Comparison of ENCODE assay signal across 12 cellular contexts in the genomic region with DNA sequence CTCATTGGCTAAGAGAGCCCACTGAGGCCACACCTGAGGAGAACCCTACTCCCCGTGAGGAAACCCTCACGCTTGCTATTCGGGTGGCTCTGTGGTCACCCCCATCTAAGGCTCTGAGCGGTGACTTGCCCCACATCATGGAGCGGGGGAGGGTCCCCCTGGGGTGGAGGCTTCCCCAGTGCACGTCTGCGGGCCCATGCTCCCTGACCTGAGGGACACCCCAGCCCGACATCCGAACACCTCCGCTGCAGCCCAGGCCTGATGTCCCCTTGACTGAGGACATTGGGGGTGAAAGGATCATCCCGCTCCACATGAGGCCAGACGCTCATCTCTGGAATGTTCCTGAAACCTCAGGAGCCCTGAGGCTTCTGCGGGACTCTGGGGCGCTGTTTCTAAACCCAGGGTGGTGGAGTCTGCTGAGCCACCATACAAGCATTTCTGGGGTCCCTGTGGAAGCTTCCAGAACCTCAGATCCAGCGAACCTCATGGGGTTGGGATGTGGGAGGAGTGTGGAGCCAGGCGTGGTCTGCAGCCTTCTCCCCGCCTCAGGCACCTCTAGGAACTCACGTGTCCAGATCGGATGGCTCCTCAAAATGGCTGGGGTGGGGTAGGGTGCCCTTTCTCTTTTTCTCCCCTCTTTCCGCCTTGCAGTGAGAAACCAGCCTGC. TPM values are rescaled to one million over a fixed set of nuclear protein-coding genes. Genes with fewer than 3 reads are reported as not detected.
DNase-seq lines count a peak whose midpoint lies in the region; ATAC-seq and TF ChIP-seq lines count a peak whose summit lies in the region.
"Had no signal": no experiment of that assay in that cellular context is flagged by ENCODE, and none has a peak within 500 bp of the region (broad histone marks: within the 10 kb centered on the region; RNA-seq: fewer than 3 reads in every experiment).

No MANE protein-coding gene starts in this region.

- H3K9me3 ChIP-seq in SJSA1 (replicated peaks) = no peaks in the 10 kb centered on the region
- no peaks in the 10 kb centered on the region for H3K9me3 ChIP-seq in smooth muscle cell (replicated peaks; ENCODE audit: low read depth)

- peaks cover 15% of the 10 kb centered on the region for H4K20me1 ChIP-seq in smooth muscle cell (ENCODE audit: low read depth)

- TF ChIP-seq CTCF in smooth muscle cell (IDR thresholded peaks at IDR 0.05; ENCODE audit: borderline replicate concordance, insufficient read depth, poor library complexity, severe bottlenecking) = no peak

- peaks cover 28% of the 10 kb centered on the region for H3K79me2 ChIP-seq in smooth muscle cell (ENCODE audit: low read depth)

- ATAC-seq in GM21529 (IDR thresholded peaks at IDR 0.05; ENCODE audit: unreplicated experiment) (no peak), GM19351 (IDR thresholded peaks at IDR 0.05; ENCODE audit: unreplicated experiment) (no peak)

- H3K4me1 ChIP-seq in SJSA1 (replicated peaks) (peaks cover 61% of the 10 kb centered on the region), smooth muscle cell (ENCODE audit: low read depth) (peaks cover 3% of the 10 kb centered on the region)

- WGBS in smooth muscle cell (ENCODE audit: low lambda C conversion rate) = 70% methylated on average over 20 of the region's 20 CpGs

- no peak overlapping the region for H2AFZ ChIP-seq in smooth muscle cell (ENCODE audit: low read depth)

- peak overlapping the region; percentile 98 for H3K9ac ChIP-seq in smooth muscle cell (ENCODE audit: low read depth)

- DNase-seq in EL = peak; percentile 75
- peak; percentile 49 to 50 for DNase-seq in SJSA1 (ENCODE audit: low read depth in 1 of 2, low spot score in 2 of 2)
- peak; percentile 42 for DNase-seq in fibroblast of the conjunctiva (ENCODE audit: low read depth)
- DNase-seq in smooth muscle cell (lab: John Stamatoyannopoulos, UW; ENCODE audit: unreplicated experiment) = no peak
- DNase-seq in iPS-NIHi7 (ENCODE audit: extremely low spot score) = no peak
- no peak for DNase-seq in NCI-H69 (lab: John Stamatoyannopoulos, UW)
- DNase-seq: activated CD8-positive, alpha-beta memory T cell treated with anti-CD3 and anti-CD28 coated beads for 24 hours; DND-41; islet precursor cell; NCI-H226 had no signal

- H3K4me2 ChIP-seq in smooth muscle cell = peak overlapping the region; percentile 87

- peaks cover 26% of the 10 kb centered on the region for H3F3A ChIP-seq in smooth muscle cell (ENCODE audit: low read depth)

- peak overlapping the region; percentile 93 for H3K27ac ChIP-seq in SJSA1
- H3K27ac ChIP-seq in smooth muscle cell (ENCODE audit: low read depth) = peak overlapping the region; percentile 99

- H3K36me3 ChIP-seq in SJSA1 (peaks cover 94% of the 10 kb centered on the region), smooth muscle cell (ENCODE audit: low read depth) (no peaks in the 10 kb centered on the region)

- H3K4me3 ChIP-seq in SJSA1 = peak overlapping the region; percentile 51
- peak overlapping the region; percentile 49 for H3K4me3 ChIP-seq in smooth muscle cell

- H3K27me3 ChIP-seq in SJSA1 (replicated peaks) (no peaks in the 10 kb centered on the region), smooth muscle cell (ENCODE audit: low read depth) (no peaks in the 10 kb centered on the region)

RNA-seq across cellular contexts. Expression of a gene that starts 19.9 kb away (rescaled TPM):
- 78.8 and 101 TPM in 2 replicates for total RNA-seq in SJSA1 (2014; rRNA removed; shearing (Covaris generic))
- total RNA-seq in smooth muscle cell = 30.7 and 44.4 TPM in 2 replicates
- 99.9 and 107 TPM in 2 replicates for polyA plus RNA-seq in smooth muscle cell

RNA-seq across cellular contexts. Expression of a gene that starts 32.1 kb away (rescaled TPM):
- not detected in 2 replicates for total RNA-seq in SJSA1 (2014; rRNA removed; shearing (Covaris generic))
- total RNA-seq in smooth muscle cell = 0.13 TPM in 1 of 2 replicates, not detected in the other
- polyA plus RNA-seq in smooth muscle cell = 0.79 and 1.5 TPM in 2 replicates

RNA-seq across cellular contexts. Expression of a gene that starts 55.3 kb away (rescaled TPM):
- total RNA-seq in SJSA1 (2014; rRNA removed; shearing (Covaris generic)) = 7.5 and 24.2 TPM in 2 replicates
- 22.7 and 25.4 TPM in 2 replicates for total RNA-seq in smooth muscle cell
- 39.3 and 48.1 TPM in 2 replicates for polyA plus RNA-seq in smooth muscle cell

Comparison
In these comparisons a context has a peak if more than half of its experiments do, and no peak if none do; other contexts are left out.
1. DNase-seq: peak in EL (single experiment), SJSA1 (2 of 2) and fibroblast of the conjunctiva (single experiment); none in smooth muscle cell (single experiment), iPS-NIHi7 (single experiment) and NCI-H69 (single experiment).